ENCODE assay signal across 20 cellular contexts in the genomic region with DNA sequence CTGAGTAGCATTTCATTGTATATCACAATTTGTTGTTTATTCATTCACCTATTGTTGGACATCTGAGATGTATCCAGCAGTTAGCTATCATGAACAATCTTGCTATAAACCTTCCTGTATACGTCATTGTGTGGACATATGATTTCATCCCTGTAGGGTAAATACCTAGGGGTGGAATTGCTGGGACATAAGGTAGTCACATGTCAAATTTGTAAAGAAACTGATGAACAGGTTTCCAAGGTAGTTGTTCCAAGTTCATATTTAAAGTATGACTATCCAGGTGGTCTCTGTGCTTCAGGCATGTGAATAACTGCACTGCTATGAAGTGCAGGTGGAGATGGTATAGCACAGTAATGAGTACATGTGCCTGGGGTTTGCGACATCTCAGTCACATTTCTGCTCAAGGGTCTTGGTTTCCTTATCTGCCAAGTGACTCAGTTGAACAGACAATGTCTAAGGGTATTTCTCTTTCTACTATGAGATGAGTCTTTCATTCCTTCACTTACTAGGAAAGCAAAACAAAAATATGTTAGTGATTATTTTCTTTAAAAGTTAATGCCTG.
"Had no signal": no experiment of that assay in that cellular context is flagged by ENCODE, and none has a peak within 500 bp of the region (broad histone marks: within the 10 kb centered on the region; RNA-seq: fewer than 3 reads in every experiment).

No MANE protein-coding gene starts in this region.

- H3K4me3 Mint-ChIP-seq: naive thymus-derived CD4-positive, alpha-beta T cell; nephron progenitor cell; stimulated activated naive B cell treated with anti-CD40 and anti-IgM and Interleukin-4, amounts not matched to agents 10 μg/mL and 1 μg/mL and 100 μg/mL, for 72 hours; stimulated activated naive CD8-positive, alpha-beta T cell treated with anti-CD3 and anti-CD28 coated beads, Interleukin-15, amount 100 ng/mL, for 72 hours had no signal

- H3K27ac ChIP-seq: parathyroid adenoma, prostate gland, testis had no signal

- FAIRE-seq: endometrium had no signal

- H3K4me1 ChIP-seq: prostate gland had no signal

- H3K27me3 ChIP-seq: spleen, testis, tibial nerve had no signal

- H3K9me3 ChIP-seq: prostate gland, testis had no signal

- H3K9ac ChIP-seq: parathyroid adenoma had no signal

- H3K27ac Mint-ChIP-seq: naive thymus-derived CD4-positive, alpha-beta T cell; nephron progenitor cell; stimulated activated naive B cell treated with anti-CD40 and anti-IgM and Interleukin-4, amounts not matched to agents 10 μg/mL and 1 μg/mL and 100 μg/mL, for 72 hours; stimulated activated naive CD8-positive, alpha-beta T cell treated with anti-CD3 and anti-CD28 coated beads, Interleukin-15, amount 100 ng/mL, for 72 hours had no signal

- DNase-seq: effector memory CD4-positive, alpha-beta T cell; foreskin melanocyte; head of caudate nucleus; hippocampal formation; left colon; mesendoderm; naive thymus-derived CD4-positive, alpha-beta T cell; nephron progenitor cell; spleen; stimulated activated CD4-positive, alpha-beta T cell treated with anti-CD3 and anti-CD28 coated beads, Interleukin-15, amount 100 ng/mL, for 24 hours; stimulated activated CD4-positive, alpha-beta T cell treated with anti-CD3 and anti-CD28 coated beads, Interleukin-1b, Interleukin-23, amount 100 ng/mL, for 48 hours; stimulated activated CD4-positive, alpha-beta T cell treated with anti-CD3 and anti-CD28 coated beads, Interleukin-4, amount 100 ng/mL, for 24 hours; stimulated activated naive B cell treated with anti-CD40 and anti-IgM and Interleukin-4, amounts not matched to agents 10 μg/mL and 1 μg/mL and 100 μg/mL, for 72 hours; stimulated activated naive CD8-positive, alpha-beta T cell treated with anti-CD3 and anti-CD28 coated beads, Interleukin-15, amount 100 ng/mL, for 72 hours; testis had no signal

- H3K36me3 ChIP-seq: prostate gland, spleen, tibial nerve had no signal

- H3K36me3 Mint-ChIP-seq: stimulated activated naive B cell treated with anti-CD40 and anti-IgM and Interleukin-4, amounts not matched to agents 10 μg/mL and 1 μg/mL and 100 μg/mL, for 72 hours had no signal

- H3K4me3 ChIP-seq: lung, prostate gland, spleen, testis, tibial nerve had no signal

- H3K79me2 ChIP-seq: parathyroid adenoma had no signal

- H2AFZ ChIP-seq: parathyroid adenoma had no signal

- ATAC-seq: left colon; naive thymus-derived CD4-positive, alpha-beta T cell; stimulated activated naive B cell treated with anti-CD40 and anti-IgM and Interleukin-4, amounts not matched to agents 10 μg/mL and 1 μg/mL and 100 μg/mL, for 72 hours; stimulated activated naive CD8-positive, alpha-beta T cell treated with anti-CD3 and anti-CD28 coated beads, Interleukin-15, amount 100 ng/mL, for 72 hours had no signal
